ENCODE assay signal across 8 cellular contexts in the genomic region with DNA sequence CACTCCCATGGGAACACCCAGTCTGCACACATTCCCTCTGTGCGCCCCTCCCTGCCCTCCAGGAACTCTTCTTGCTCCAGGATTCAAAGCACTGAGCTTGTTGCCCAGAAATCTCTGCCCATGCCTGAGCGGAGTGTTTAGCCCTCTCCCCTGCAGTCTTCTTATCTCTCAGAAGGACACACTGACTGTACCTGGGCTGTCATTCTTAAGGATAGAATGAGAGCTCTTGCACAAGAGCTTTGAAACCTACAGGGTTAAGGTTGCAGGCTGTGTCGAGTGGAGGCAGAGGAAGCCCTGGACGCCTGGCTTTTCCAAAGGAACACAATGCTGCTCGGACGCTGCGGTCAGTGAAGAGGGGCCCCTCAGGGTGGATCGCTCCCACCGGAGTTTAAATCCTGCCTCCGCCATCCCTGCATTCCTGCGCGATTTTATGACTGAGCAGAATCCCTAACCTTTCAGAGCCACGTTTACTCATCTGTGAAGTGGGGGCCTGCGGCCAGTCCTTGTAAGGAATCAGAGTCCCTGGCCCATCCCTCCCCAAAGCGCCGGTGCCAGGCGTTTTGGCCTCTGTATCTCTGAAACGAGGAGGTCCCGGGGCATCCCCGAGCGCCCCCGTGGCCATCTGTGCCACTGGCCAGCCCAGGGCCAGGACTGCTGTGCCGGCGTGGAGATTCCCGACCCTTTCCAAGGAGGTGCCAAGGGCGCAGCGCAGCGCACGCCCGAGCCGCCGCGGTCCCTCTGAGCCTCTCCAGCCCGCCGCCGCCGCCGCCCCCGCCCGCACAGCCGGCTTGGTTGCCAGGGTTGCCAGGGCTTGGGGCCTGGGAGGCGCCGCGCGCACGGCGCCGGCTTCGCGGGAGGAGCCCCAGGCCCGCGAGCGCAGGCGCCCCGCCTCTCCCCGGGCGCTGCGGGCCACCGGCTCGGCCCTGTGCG. TPM values are rescaled to one million over a fixed set of nuclear protein-coding genes. Genes with fewer than 3 reads are reported as not detected.
A peak's percentile ranks its signal among the peaks of the same experiment; 100 is the strongest.
DNase-seq lines count a peak whose midpoint lies in the region; ATAC-seq and TF ChIP-seq lines count a peak whose summit lies in the region.

No MANE protein-coding gene starts in this region.

- H2AFZ ChIP-seq in GM23248 = peak overlapping the region; percentile 85

- H3K9me3 ChIP-seq in GM23248 (ENCODE audit: low read depth) = no peaks in the 10 kb centered on the region
- H3K9me3 ChIP-seq in right cardiac atrium (ENCODE audit: control insufficient read depth, low read length) = no peaks in the 10 kb centered on the region

- peak overlapping the region; percentile 77 for H3K9ac ChIP-seq in GM23248

- peak; percentile 82 for ATAC-seq in activated CD8-positive, alpha-beta T cell treated with anti-CD3 and anti-CD28 coated beads for 36 hours
- ATAC-seq in right cardiac atrium (peak in 1 of 2 donors; percentile 37), GM18520 (IDR thresholded peaks at IDR 0.05; ENCODE audit: unreplicated experiment) (no peak)
- no peak for ATAC-seq in activated CD4-positive, CD25-positive, alpha-beta regulatory T cell treated with anti-CD3 and anti-CD28 coated beads, Interleukin-2, amount 50 U/mL, for 24 hours

- 2 to 3% methylated on average over 32 to 42 of the region's 61 CpGs for WGBS in GM23248 (ENCODE audit: low coverage in 1 of 2, low lambda C conversion rate in 2 of 2, missing lambda C conversion rate in 2 of 2), 2 experiments
- 3% methylated on average over 61 of the region's 61 CpGs for WGBS in right cardiac atrium

- intact Hi-C loops in activated CD8-positive, alpha-beta T cell treated with anti-CD3 and anti-CD28 coated beads for 36 hours (cut with micrococcal nuclease) = no loop called here
- intact Hi-C loops in right cardiac atrium (cut with DNase I) = no loop called here

- peak overlapping the region; percentile 82 for H3K4me2 ChIP-seq in GM23248 (ENCODE audit: unreplicated experiment)

- H3K27ac Mint-ChIP-seq in activated CD8-positive, alpha-beta T cell treated with anti-CD3 and anti-CD28 coated beads for 36 hours = no peak overlapping the region

- H3K4me3 Mint-ChIP-seq in activated CD8-positive, alpha-beta T cell treated with anti-CD3 and anti-CD28 coated beads for 36 hours = peak overlapping the region; percentile 50

- no peaks in the 10 kb centered on the region for H3K36me3 ChIP-seq in GM23248 (ENCODE audit: low read depth)

- H3K27me3 Mint-ChIP-seq in activated CD8-positive, alpha-beta T cell treated with anti-CD3 and anti-CD28 coated beads for 36 hours = peaks cover 10% of the 10 kb centered on the region

- H3K27me3 ChIP-seq in GM23248 (replicated peaks; ENCODE audit: insufficient read depth) = no peaks in the 10 kb centered on the region
- no peaks in the 10 kb centered on the region for H3K27me3 ChIP-seq in right cardiac atrium (ENCODE audit: control insufficient read depth, insufficient read depth)

- no peaks in the 10 kb centered on the region for H3F3A ChIP-seq in GM23248 (ENCODE audit: insufficient read depth)

- CTCF ChIA-PET in activated CD8-positive, alpha-beta T cell treated with anti-CD3 and anti-CD28 coated beads for 36 hours (lab: Charles Lee) = no interaction called here

- no peak overlapping the region for H3K27ac ChIP-seq in GM23248
- no peak overlapping the region for H3K27ac ChIP-seq in right cardiac atrium (ENCODE audit: low read length)

- no peak for TF ChIP-seq CTCF in activated CD8-positive, alpha-beta T cell treated with anti-CD3 and anti-CD28 coated beads for 36 hours (IDR thresholded peaks at IDR 0.05)
- no peak for TF ChIP-seq CTCF in GM20000 (IDR thresholded peaks at IDR 0.05; ENCODE audit: extremely low read depth, missing control alignments)

- peaks cover 22% of the 10 kb centered on the region for H3K4me1 Mint-ChIP-seq in activated CD8-positive, alpha-beta T cell treated with anti-CD3 and anti-CD28 coated beads for 36 hours (ENCODE audit: low read depth)

- H4K20me1 ChIP-seq in GM23248 (ENCODE audit: insufficient read depth) = no peaks in the 10 kb centered on the region

- H3K4me3 ChIP-seq in GM23248 = peak overlapping the region; percentile 73
- H3K4me3 ChIP-seq in right cardiac atrium (ENCODE audit: low read length) = peak overlapping the region; percentile 23
- H3K4me3 ChIP-seq in skeletal muscle cell (ENCODE audit: low read depth, low read length) = peak overlapping the region; percentile 50

- POLR2A ChIA-PET in activated CD8-positive, alpha-beta T cell treated with anti-CD3 and anti-CD28 coated beads for 36 hours (lab: Charles Lee) = no interaction called here

- H3K9me2 ChIP-seq in GM23248 (ENCODE audit: insufficient read depth) = no peaks in the 10 kb centered on the region

- DNase-seq in GM23248 (peak; percentile 74), right cardiac atrium (no peak), skeletal muscle cell (ENCODE audit: low read depth) (no peak), GM20000 (ENCODE audit: low spot score) (no peak)
- DNase-seq in activated CD8-positive, alpha-beta T cell treated with anti-CD3 and anti-CD28 coated beads for 36 hours = peak; percentile 60
- DNase-seq in activated CD4-positive, alpha-beta T cell treated with anti-CD3 and anti-CD28 coated beads for 1 hour = no peak

- in situ Hi-C loops in GM23248 (cut with MboI) = no loop called here

- no peaks in the 10 kb centered on the region for H3K79me2 ChIP-seq in GM23248 (ENCODE audit: insufficient read depth)

- H3K4me1 ChIP-seq in GM23248 (ENCODE audit: insufficient read depth) = peaks cover 4% of the 10 kb centered on the region; the same call in 1 of the 2 replicates
- H3K4me1 ChIP-seq in right cardiac atrium (ENCODE audit: control insufficient read depth, insufficient read depth, low read length) = no peaks in the 10 kb centered on the region

- H3K9me3 Mint-ChIP-seq in activated CD8-positive, alpha-beta T cell treated with anti-CD3 and anti-CD28 coated beads for 36 hours = no peaks in the 10 kb centered on the region

- no peaks in the 10 kb centered on the region for H3K36me3 Mint-ChIP-seq in activated CD8-positive, alpha-beta T cell treated with anti-CD3 and anti-CD28 coated beads for 36 hours (ENCODE audit: low read depth)

RNA-seq across cellular contexts. Expression of gene FAM168B, which starts 58.9 kb away (rescaled TPM):
- total RNA-seq in GM23248 (2014; rRNA removed; shearing (Covaris generic)) = 118 and 125 TPM in 2 replicates
- polyA plus RNA-seq in GM23248 (2016; fragmentation: Nextera tagmentation; extraction: Ambion mirVana) (47.2 and 47.6 TPM in 2 replicates), right cardiac atrium (34.1 TPM)
- 10 to 100 TPM; 62.8 to 66.6 TPM for total RNA-seq in activated CD8-positive, alpha-beta T cell treated with anti-CD3 and anti-CD28 coated beads for 36 hours
- total RNA-seq in right cardiac atrium = 10 to 100 TPM; 81.5 to 99.4 (median 89.2) TPM

Comparison
In these comparisons a context has a peak if more than half of its experiments do, and no peak if none do; other contexts are left out.
1. DNase-seq: peak in GM23248 (single experiment) and activated CD8-positive, alpha-beta T cell treated with anti-CD3 and anti-CD28 coated beads for 36 hours (single experiment); none in right cardiac atrium (0 of 3), skeletal muscle cell (single experiment), GM20000 (single experiment) and activated CD4-positive, alpha-beta T cell treated with anti-CD3 and anti-CD28 coated beads for 1 hour (single experiment).
2. H3K4me3 ChIP-seq: peak in every context shown above with its lines; median percentile 73 in GM23248; 50 in skeletal muscle cell; 23 in right cardiac atrium.